In genomic region chr15:75355369-75355768, GRCh38 we compare ENCODE assay signal across 20 cellular contexts.
"Had no signal": no experiment of that assay in that cellular context is flagged by ENCODE, and none has a peak within 500 bp of the region (broad histone marks: within the 10 kb centered on the region; RNA-seq: fewer than 3 reads in every experiment).

No MANE protein-coding gene starts in this region.

- H3K27me3 ChIP-seq: SJCRH30 had no signal

- H3K27ac ChIP-seq: SJCRH30 had no signal

- H3K4me3 ChIP-seq: SJCRH30 had no signal

- H3K36me3 ChIP-seq: SJCRH30 had no signal

- DNase-seq: KBM-7, MV-4-11, NCI-H1048, NCI-H1105, NCI-H1417, NCI-H1436 treated with DMSO at 0.1 percent for 48 hours, NCI-H1694, NCI-H187 treated with DMSO at 0.1 percent for 48 hours, NCI-H2029 treated with DMSO at 0.1 percent for 48 hours, NCI-H2171 treated with DMSO at 0.1 percent for 48 hours, NCI-H2227 treated with DMSO at 0.1 percent for 48 hours, NCI-H524, NCI-H526 treated with DMSO at 0.1 percent for 48 hours, NCI-H774, PC-3, SHP77 treated with DMSO at 0.1 percent for 48 hours, SJCRH30 had no signal

- ATAC-seq: Panc1, PC-3, Right ventricle myocardium inferior, SK-N-SH treated with all-trans-retinoic acid at 6 μM for 48 hours had no signal

- H3K4me1 ChIP-seq: SJCRH30 had no signal

- H3K9me3 ChIP-seq: SJCRH30 had no signal
